Comparison of ENCODE assay signal across 10 cellular contexts in the genomic region with DNA sequence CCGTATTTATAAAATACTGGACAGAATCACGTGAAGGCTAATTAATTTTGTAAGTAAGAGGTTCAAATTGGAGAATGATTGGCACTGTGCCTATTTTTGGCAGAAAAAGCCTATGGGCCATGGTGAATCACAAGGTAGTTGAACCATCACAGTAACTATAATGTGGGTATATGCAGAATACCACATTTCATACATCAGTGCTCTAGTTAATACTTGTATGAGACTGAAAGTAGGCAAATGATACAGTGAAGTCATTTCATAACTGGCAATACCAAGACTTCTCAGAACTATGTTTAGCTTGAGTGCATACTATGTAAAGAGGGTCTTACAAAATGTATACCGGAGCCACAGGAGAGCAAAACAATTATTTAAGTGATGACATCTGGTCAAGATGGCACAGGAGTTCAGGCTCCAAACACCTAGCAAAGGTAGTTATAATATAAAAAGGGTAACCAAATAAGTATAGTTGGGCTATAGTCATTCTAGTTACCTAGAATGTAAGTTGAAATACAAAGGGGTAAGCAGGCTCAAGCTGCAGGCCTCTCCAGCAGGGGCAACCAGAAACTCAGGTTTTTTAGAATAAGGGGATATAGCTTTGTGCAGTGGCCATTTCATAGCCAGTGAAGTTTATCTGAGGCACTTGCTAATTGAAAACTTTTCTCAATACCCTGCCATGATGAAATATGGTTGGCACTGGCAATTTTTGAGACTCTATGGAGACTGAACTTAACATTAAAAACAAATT. TPM values are rescaled to one million over a fixed set of nuclear protein-coding genes. Genes with fewer than 3 reads are reported as not detected.
DNase-seq lines count a peak whose midpoint lies in the region; ATAC-seq and TF ChIP-seq lines count a peak whose summit lies in the region.
"Had no signal": no experiment of that assay in that cellular context is flagged by ENCODE, and none has a peak within 500 bp of the region (broad histone marks: within the 10 kb centered on the region; RNA-seq: fewer than 3 reads in every experiment).

No MANE protein-coding gene starts in this region.

- no peaks in the 10 kb centered on the region for H3K27me3 Mint-ChIP-seq in activated B cell treated with CpG ODN at 0.5 μM for 24 hours

- H3K4me1 Mint-ChIP-seq in activated B cell treated with CpG ODN at 0.5 μM for 24 hours = peaks cover 51% of the 10 kb centered on the region
- H3K4me1 Mint-ChIP-seq: nephron had no signal

- no peak overlapping the region for H3K4me3 ChIP-seq in right cardiac atrium (ENCODE audit: low read length)

- TF ChIP-seq CTCF in GM10248 (IDR thresholded peaks at IDR 0.05; ENCODE audit: control extremely low read depth, extremely low read depth, low read depth, missing control alignments) = no peak
- no peak for TF ChIP-seq CTCF in activated B cell treated with CpG ODN at 0.5 μM for 24 hours (IDR thresholded peaks at IDR 0.05)

- POLR2A ChIA-PET in GM10248 (lab: Yijun Ruan, JAX) (no interaction called here), activated B cell treated with CpG ODN at 0.5 μM for 24 hours (lab: Charles Lee) (interaction anchor here (0.5 to 8.2 kb wide), 17 partner anchors 9 to 300 kb away, joined by 3 to 121 read pairs (median 7); a partner anchor contains a TSS)

- H3K9me3 Mint-ChIP-seq in activated B cell treated with CpG ODN at 0.5 μM for 24 hours = no peaks in the 10 kb centered on the region
- H3K9me3 Mint-ChIP-seq: nephron had no signal

- peak overlapping the region; percentile 77 for H3K4me3 Mint-ChIP-seq in activated B cell treated with CpG ODN at 0.5 μM for 24 hours
- H3K4me3 Mint-ChIP-seq: nephron had no signal

- peaks cover 7% of the 10 kb centered on the region for H3K36me3 Mint-ChIP-seq in activated B cell treated with CpG ODN at 0.5 μM for 24 hours (ENCODE audit: low read depth)

- H3K4me1 ChIP-seq in right cardiac atrium (ENCODE audit: control insufficient read depth, insufficient read depth, low read length) = no peaks in the 10 kb centered on the region
- H3K4me1 ChIP-seq: Caco-2 had no signal

- 89% methylated on average over 3 of the region's 3 CpGs for WGBS in right cardiac atrium

- H3K27ac Mint-ChIP-seq in activated B cell treated with CpG ODN at 0.5 μM for 24 hours = peak overlapping the region; percentile 87
- H3K27ac Mint-ChIP-seq: nephron had no signal

- ATAC-seq in GM19351 (IDR thresholded peaks at IDR 0.05; ENCODE audit: unreplicated experiment) (peak; percentile 86), HG02981 (IDR thresholded peaks at IDR 0.05; ENCODE audit: unreplicated experiment) (peak; percentile 97), activated B cell treated with CpG ODN at 0.5 μM for 24 hours (ENCODE audit: low read depth) (peak; percentile 68), right cardiac atrium (no peak)

- DNase-seq in GM10248 (ENCODE audit: extremely low spot score) = peak; percentile 72
- no peak for DNase-seq in activated B cell treated with CpG ODN at 0.5 μM for 24 hours
- no peak for DNase-seq in foreskin melanocyte
- DNase-seq in GM03348 (ENCODE audit: low spot score) = no peak
- DNase-seq in NCI-H1092 (lab: John Stamatoyannopoulos, UW) = no peak
- DNase-seq in right cardiac atrium = no peak
- DNase-seq: Caco-2 had no signal

- intact Hi-C loops in activated B cell treated with CpG ODN at 0.5 μM for 24 hours (cut with micrococcal nuclease) (loop anchor here (2.0 to 10.0 kb wide), 4 partner anchors 124 to 810 kb away; a partner anchor contains a TSS), right cardiac atrium (cut with DNase I) (no loop called here)

- no peaks in the 10 kb centered on the region for H3K27me3 ChIP-seq in right cardiac atrium (ENCODE audit: control insufficient read depth, insufficient read depth)

- CTCF ChIA-PET in GM10248 (lab: Yijun Ruan, JAX) (interaction anchor here (0.9 to 3.6 kb wide), 10 partner anchors 12 to 284 kb away, joined by 3 to 24 read pairs (median 4); a partner anchor contains a TSS), activated B cell treated with CpG ODN at 0.5 μM for 24 hours (lab: Charles Lee) (interaction anchor here (0.8 to 2.4 kb wide), 4 partner anchors 10 to 91 kb away, joined by 4 to 6 read pairs (median 5); no protein-coding TSS in a partner anchor)

- H3K9me3 ChIP-seq in right cardiac atrium (ENCODE audit: control insufficient read depth, low read length) = no peaks in the 10 kb centered on the region
- H3K9me3 ChIP-seq: Caco-2 had no signal

- H3K27ac ChIP-seq in right cardiac atrium (ENCODE audit: low read length) = no peak overlapping the region

RNA-seq across cellular contexts. Expression of a gene that starts 19.1 kb away (rescaled TPM):
- total RNA-seq in activated B cell treated with CpG ODN at 0.5 μM for 24 hours (63.2 and 65.5 TPM in 2 replicates), right cardiac atrium (under 1 TPM; 0.48 to 0.74 (median 0.60) TPM)
- 0.84 TPM for polyA plus RNA-seq in right cardiac atrium

Comparison
In these comparisons a context has a peak if more than half of its experiments do, and no peak if none do; other contexts are left out.
1. ATAC-seq: peak in GM19351 (single experiment), HG02981 (single experiment) and activated B cell treated with CpG ODN at 0.5 μM for 24 hours (single experiment); none in right cardiac atrium (0 of 2).
2. RNA of a gene that starts 19.1 kb away (total RNA-seq): 63.2 to 65.5 TPM in activated B cell treated with CpG ODN at 0.5 μM for 24 hours; 0.48 to 0.74 TPM in right cardiac atrium; every median in the first group is over 10 times any median in the second.